In the genomic region with DNA sequence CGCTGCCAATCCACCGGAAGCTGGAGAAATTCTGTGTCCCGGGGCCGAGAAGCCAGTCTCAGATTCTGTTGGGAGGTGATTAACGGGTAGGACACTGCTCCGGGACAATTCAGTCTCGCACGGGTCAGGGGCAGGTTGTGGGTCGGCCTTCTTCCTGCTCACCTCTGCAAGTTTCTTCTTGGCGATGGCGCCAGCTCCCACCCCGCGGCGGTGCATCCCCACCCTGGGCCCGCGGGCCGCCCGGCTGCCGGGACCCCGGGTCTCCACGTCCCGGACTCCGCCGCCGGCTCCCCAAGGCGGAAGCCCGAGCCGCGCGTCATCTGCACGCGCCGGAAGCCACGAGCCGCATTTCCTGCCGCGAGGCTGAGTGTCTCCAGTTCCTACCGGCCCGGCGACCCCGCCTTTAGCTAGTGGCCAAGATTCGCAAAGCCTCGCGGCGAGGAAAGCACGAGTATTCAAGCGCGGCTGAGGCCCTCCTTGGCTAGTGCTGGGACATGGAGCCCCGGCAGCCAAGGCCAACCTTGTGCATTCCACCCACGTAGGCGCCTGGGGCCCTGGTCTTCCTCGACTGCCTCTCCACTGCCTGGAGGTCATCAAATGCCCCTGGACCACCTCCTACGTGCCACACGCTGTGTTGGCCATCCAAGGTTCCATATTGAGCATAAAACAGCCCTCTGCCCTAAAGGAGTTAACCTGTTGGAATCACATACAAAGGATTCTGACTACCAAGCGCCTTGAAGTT, we compare ENCODE assay signal across 1 cellular context.
A peak's percentile ranks its signal among the peaks of the same experiment; 100 is the strongest.
TF ChIP-seq lines count a peak whose summit lies in the region.

A gene with protein sequence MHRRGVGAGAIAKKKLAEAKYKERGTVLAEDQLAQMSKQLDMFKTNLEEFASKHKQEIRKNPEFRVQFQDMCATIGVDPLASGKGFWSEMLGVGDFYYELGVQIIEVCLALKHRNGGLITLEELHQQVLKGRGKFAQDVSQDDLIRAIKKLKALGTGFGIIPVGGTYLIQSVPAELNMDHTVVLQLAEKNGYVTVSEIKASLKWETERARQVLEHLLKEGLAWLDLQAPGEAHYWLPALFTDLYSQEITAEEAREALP (minus strand): TSS at position 324 of the 742 bp plus-strand sequence. CDS start 108 bp downstream, at position 216.

TF ChIP-seq in HepG2, 621 proteins besides CTCF, POLR2A, EP300 and RAD21 (continued from another document and continues in another):
- TF ChIP-seq HNF4G (IDR thresholded peaks at IDR 0.05; ENCODE audit: borderline replicate concordance, low read depth, low read length) (no peak), HNF4G (CRISPR knock-in tag; IDR thresholded peaks at IDR 0.05; ENCODE audit: borderline replicate concordance, low read depth) (peak; percentile 75; the same call in 1 of the 2 replicates), ZNF510 (CRISPR knock-in tag; IDR thresholded peaks at IDR 0.05; ENCODE audit: low read depth) (no peak; the same call in 1 of the 2 replicates), ZMYM2 (CRISPR knock-in tag; IDR thresholded peaks at IDR 0.05) (0 out of 2 replicates have a peak, but pooled peaks have one; percentile 24), ZNF737 (CRISPR knock-in tag; IDR thresholded peaks at IDR 0.05; ENCODE audit: borderline replicate concordance) (no peak), RCOR2 (CRISPR knock-in tag; IDR thresholded peaks at IDR 0.05) (peak; percentile 35; the same call in 1 of the 2 replicates), NRL (CRISPR knock-in tag; IDR thresholded peaks at IDR 0.05; ENCODE audit: borderline replicate concordance) (peak; percentile 97), ZNF652 (CRISPR knock-in tag; IDR thresholded peaks at IDR 0.05; ENCODE audit: borderline replicate concordance, low read depth) (no peak; the same call in 1 of the 2 replicates), ZNF720 (CRISPR knock-in tag; IDR thresholded peaks at IDR 0.05) (peak; percentile 85), ZNF343 (CRISPR knock-in tag; IDR thresholded peaks at IDR 0.05) (no peak; the same call in 1 of the 2 replicates), MTF1 (CRISPR knock-in tag; IDR thresholded peaks at IDR 0.05) (peak; percentile 61; the same call in 1 of the 2 replicates), SP1 (IDR thresholded peaks at IDR 0.05) (no peak), SP1 (CRISPR knock-in tag; IDR thresholded peaks at IDR 0.05) (peak; percentile 73), ZNF556 (CRISPR knock-in tag; IDR thresholded peaks at IDR 0.05; ENCODE audit: borderline replicate concordance) (peak; percentile 94), FOXC1 (CRISPR knock-in tag; IDR thresholded peaks at IDR 0.05; ENCODE audit: borderline replicate concordance) (peak; percentile 95), RFX3 (CRISPR knock-in tag; IDR thresholded peaks at IDR 0.05) (no peak; the same call in 1 of the 2 replicates), BHLHE40 (IDR thresholded peaks at IDR 0.05; ENCODE audit: low read length) (peak; percentile 47), PAX8 (CRISPR knock-in tag; IDR thresholded peaks at IDR 0.05; ENCODE audit: borderline replicate concordance) (peak; percentile 95), CC2D1A (CRISPR knock-in tag; IDR thresholded peaks at IDR 0.05) (no peak), YEATS2 (CRISPR knock-in tag; IDR thresholded peaks at IDR 0.05; ENCODE audit: borderline replicate concordance) (peak; percentile 98), KDM3A (CRISPR knock-in tag; IDR thresholded peaks at IDR 0.05; ENCODE audit: low read depth) (peak; percentile 87; the same call in 1 of the 2 replicates), ZNF256 (CRISPR knock-in tag; conservative IDR thresholded peaks at IDR 0.05) (peak; percentile 88), ZNF558 (CRISPR knock-in tag; IDR thresholded peaks at IDR 0.05; ENCODE audit: borderline replicate concordance) (peak; percentile 88; the same call in 1 of the 2 replicates), RFX1 (IDR thresholded peaks at IDR 0.05) (no peak), JUNB (CRISPR knock-in tag; IDR thresholded peaks at IDR 0.05; ENCODE audit: borderline replicate concordance) (no peak), ZNF431 (CRISPR knock-in tag; IDR thresholded peaks at IDR 0.05; ENCODE audit: borderline replicate concordance, low read depth) (peak; percentile 82; the same call in 1 of the 2 replicates), TGIF2 (CRISPR knock-in tag; IDR thresholded peaks at IDR 0.05) (peak; percentile 58; the same call in 1 of the 2 replicates), ZNF367 (CRISPR knock-in tag; IDR thresholded peaks at IDR 0.05; ENCODE audit: borderline replicate concordance) (0 out of 2 replicates have a peak, but pooled peaks have one; percentile 77), ZNF230 (CRISPR knock-in tag; IDR thresholded peaks at IDR 0.05) (peak; percentile 87), SMYD3 (CRISPR knock-in tag; IDR thresholded peaks at IDR 0.05) (peak; percentile 65; the same call in 1 of the 2 replicates)
- TF ChIP-seq, protein P1, sequence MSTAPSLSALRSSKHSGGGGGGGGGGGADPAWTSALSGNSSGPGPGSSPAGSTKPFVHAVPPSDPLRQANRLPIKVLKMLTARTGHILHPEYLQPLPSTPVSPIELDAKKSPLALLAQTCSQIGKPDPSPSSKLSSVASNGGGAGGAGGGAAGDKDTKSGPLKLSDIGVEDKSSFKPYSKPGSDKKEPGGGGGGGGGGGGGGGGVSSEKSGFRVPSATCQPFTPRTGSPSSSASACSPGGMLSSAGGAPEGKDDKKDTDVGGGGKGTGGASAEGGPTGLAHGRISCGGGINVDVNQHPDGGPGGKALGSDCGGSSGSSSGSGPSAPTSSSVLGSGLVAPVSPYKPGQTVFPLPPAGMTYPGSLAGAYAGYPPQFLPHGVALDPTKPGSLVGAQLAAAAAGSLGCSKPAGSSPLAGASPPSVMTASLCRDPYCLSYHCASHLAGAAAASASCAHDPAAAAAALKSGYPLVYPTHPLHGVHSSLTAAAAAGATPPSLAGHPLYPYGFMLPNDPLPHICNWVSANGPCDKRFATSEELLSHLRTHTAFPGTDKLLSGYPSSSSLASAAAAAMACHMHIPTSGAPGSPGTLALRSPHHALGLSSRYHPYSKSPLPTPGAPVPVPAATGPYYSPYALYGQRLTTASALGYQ (CRISPR knock-in tag; IDR thresholded peaks at IDR 0.05): peak; percentile 92
- TF ChIP-seq, protein P2, sequence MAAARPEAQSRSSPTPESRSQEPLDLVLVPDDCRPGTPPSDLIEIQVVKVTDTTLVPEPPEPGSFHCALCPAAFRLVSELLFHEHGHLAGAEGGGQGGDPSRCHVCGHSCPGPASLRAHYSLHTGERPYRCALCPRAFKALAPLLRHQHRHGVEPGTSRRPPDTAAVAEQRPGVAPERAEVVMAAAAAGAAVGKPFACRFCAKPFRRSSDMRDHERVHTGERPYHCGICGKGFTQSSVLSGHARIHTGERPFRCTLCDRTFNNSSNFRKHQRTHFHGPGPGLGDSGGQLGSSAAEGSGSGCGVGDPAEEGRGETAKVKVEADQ (CRISPR knock-in tag; IDR thresholded peaks at IDR 0.05; ENCODE audit: borderline replicate concordance): peak; percentile 80; the same call in 1 of the 2 replicates
- TF ChIP-seq, protein P3, sequence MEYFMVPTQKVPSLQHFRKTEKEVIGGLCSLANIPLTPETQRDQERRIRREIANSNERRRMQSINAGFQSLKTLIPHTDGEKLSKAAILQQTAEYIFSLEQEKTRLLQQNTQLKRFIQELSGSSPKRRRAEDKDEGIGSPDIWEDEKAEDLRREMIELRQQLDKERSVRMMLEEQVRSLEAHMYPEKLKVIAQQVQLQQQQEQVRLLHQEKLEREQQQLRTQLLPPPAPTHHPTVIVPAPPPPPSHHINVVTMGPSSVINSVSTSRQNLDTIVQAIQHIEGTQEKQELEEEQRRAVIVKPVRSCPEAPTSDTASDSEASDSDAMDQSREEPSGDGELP (IDR thresholded peaks at IDR 0.05; ENCODE audit: borderline replicate concordance, low read depth): no peak; the same call in 1 of the 2 replicates
- TF ChIP-seq, protein P4, sequence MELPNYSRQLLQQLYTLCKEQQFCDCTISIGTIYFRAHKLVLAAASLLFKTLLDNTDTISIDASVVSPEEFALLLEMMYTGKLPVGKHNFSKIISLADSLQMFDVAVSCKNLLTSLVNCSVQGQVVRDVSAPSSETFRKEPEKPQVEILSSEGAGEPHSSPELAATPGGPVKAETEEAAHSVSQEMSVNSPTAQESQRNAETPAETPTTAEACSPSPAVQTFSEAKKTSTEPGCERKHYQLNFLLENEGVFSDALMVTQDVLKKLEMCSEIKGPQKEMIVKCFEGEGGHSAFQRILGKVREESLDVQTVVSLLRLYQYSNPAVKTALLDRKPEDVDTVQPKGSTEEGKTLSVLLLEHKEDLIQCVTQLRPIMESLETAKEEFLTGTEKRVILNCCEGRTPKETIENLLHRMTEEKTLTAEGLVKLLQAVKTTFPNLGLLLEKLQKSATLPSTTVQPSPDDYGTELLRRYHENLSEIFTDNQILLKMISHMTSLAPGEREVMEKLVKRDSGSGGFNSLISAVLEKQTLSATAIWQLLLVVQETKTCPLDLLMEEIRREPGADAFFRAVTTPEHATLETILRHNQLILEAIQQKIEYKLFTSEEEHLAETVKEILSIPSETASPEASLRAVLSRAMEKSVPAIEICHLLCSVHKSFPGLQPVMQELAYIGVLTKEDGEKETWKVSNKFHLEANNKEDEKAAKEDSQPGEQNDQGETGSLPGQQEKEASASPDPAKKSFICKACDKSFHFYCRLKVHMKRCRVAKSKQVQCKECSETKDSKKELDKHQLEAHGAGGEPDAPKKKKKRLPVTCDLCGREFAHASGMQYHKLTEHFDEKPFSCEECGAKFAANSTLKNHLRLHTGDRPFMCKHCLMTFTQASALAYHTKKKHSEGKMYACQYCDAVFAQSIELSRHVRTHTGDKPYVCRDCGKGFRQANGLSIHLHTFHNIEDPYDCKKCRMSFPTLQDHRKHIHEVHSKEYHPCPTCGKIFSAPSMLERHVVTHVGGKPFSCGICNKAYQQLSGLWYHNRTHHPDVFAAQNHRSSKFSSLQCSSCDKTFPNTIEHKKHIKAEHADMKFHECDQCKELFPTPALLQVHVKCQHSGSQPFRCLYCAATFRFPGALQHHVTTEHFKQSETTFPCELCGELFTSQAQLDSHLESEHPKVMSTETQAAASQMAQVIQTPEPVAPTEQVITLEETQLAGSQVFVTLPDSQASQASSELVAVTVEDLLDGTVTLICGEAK (IDR thresholded peaks at IDR 0.05): peak; percentile 77
- TF ChIP-seq, protein P4 (CRISPR knock-in tag; IDR thresholded peaks at IDR 0.05): peak; percentile 92
- TF ChIP-seq, protein P5, sequence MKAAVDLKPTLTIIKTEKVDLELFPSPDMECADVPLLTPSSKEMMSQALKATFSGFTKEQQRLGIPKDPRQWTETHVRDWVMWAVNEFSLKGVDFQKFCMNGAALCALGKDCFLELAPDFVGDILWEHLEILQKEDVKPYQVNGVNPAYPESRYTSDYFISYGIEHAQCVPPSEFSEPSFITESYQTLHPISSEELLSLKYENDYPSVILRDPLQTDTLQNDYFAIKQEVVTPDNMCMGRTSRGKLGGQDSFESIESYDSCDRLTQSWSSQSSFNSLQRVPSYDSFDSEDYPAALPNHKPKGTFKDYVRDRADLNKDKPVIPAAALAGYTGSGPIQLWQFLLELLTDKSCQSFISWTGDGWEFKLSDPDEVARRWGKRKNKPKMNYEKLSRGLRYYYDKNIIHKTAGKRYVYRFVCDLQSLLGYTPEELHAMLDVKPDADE (CRISPR knock-in tag; IDR thresholded peaks at IDR 0.05): no peak
- TF ChIP-seq, protein P6, sequence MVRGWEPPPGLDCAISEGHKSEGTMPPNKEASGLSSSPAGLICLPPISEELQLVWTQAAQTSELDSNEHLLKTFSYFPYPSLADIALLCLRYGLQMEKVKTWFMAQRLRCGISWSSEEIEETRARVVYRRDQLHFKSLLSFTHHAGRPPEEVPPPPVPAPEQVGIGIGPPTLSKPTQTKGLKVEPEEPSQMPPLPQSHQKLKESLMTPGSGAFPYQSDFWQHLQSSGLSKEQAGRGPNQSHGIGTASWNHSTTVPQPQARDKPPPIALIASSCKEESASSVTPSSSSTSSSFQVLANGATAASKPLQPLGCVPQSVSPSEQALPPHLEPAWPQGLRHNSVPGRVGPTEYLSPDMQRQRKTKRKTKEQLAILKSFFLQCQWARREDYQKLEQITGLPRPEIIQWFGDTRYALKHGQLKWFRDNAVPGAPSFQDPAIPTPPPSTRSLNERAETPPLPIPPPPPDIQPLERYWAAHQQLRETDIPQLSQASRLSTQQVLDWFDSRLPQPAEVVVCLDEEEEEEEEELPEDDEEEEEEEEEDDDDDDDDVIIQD (CRISPR knock-in tag; IDR thresholded peaks at IDR 0.05; ENCODE audit: low read depth): no peak
